Comparison of ENCODE assay signal across 19 cellular contexts in the genomic region with DNA sequence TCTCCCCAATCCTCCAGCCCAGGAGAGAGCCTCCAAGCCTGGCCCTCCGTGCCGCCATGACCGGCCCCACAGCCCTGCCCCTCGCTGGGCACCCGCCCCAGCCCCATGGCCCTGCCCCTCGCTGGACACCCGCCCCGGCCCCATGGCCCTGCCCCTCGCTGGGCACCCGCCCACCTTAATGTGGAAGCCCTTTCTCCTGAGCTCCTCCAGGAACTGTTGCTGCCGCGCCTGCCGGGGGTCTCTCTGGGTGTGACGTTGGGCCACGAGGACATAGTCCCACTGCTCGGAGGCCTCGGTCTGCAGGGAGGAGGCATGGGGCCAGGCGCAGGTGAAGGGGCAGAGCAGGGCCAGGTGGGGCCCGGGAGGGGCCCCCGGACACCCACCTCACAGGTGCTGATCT. TPM values are rescaled to one million over a fixed set of nuclear protein-coding genes. Genes with fewer than 3 reads are reported as not detected.
"Had no signal": no experiment of that assay in that cellular context is flagged by ENCODE, and none has a peak within 500 bp of the region (broad histone marks: within the 10 kb centered on the region; RNA-seq: fewer than 3 reads in every experiment).

No MANE protein-coding gene starts in this region.

- ATAC-seq: esophagus mucosa; heart left ventricle; left lung; pancreas; stimulated activated effector memory CD8-positive, alpha-beta T cell treated with anti-CD3 and anti-CD28 coated beads, Interleukin-12 subunit alpha, Interleukin-12 subunit beta, amount 100 ng/mL, for 72 hours had no signal

- H3K36me3 ChIP-seq: heart left ventricle, left lung, pancreas, right lobe of liver, transverse colon had no signal

- H3K4me3 ChIP-seq: heart left ventricle, left lung, pancreas, right lobe of liver, testis, transverse colon had no signal

- DNase-seq: effector memory CD4-positive, alpha-beta T cell; hippocampal formation; mesendoderm; naive B cell; stimulated activated CD4-positive, alpha-beta T cell treated with anti-CD3 and anti-CD28 coated beads, Interleukin-4, amount 100 ng/mL, for 1 hour; stimulated activated CD8-positive, alpha-beta memory T cell treated with anti-CD3 and anti-CD28 coated beads, Interleukin-4, amount 100 ng/mL, for 48 hours; testis had no signal

- FAIRE-seq: endometrium, frontal cortex, islet of Langerhans, pancreas had no signal

- H3K27ac ChIP-seq: heart left ventricle, left lung, pancreas, right lobe of liver, testis, transverse colon had no signal

- H3K27me3 ChIP-seq: left lung, pancreas, right lobe of liver, testis, transverse colon had no signal

- H3K4me1 ChIP-seq: heart left ventricle, left lung, pancreas, right lobe of liver, testis, transverse colon had no signal

- H3K9me3 ChIP-seq: heart left ventricle, left lung, pancreas, right lobe of liver, testis, transverse colon had no signal

RNA-seq across cellular contexts. Expression of gene ANO9, which starts 8.2 kb away (rescaled TPM):
- total RNA-seq: fibroblast of lung, frontal cortex had no signal
- polyA plus RNA-seq: fibroblast of lung, neural cell had no signal

RNA-seq across cellular contexts. Expression of gene PKP3, which starts 39.6 kb away (rescaled TPM):
- total RNA-seq: frontal cortex had no signal
- polyA plus RNA-seq: neural cell had no signal
